Comparison of ENCODE assay signal across 14 cellular contexts in the genomic region with DNA sequence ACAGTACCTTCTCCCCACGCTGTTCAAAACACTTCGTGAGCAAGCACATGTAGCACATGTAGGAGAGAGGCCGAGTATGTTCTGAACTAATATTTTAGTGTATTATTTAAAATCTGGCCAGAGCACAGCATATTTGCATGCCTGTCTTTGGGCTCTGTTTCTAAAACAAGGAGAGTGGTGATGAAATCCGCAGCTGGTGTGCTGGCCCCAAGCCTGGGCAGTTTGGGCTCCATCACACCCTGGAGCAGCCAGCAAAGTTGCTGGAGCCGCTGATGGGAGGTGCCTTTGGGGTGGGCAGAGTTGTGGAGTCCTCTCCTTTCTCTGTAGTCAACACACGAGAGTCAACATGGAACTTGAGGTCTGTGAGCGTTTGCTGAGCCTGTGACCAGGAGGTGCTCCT.
A peak's percentile ranks its signal among the peaks of the same experiment; 100 is the strongest.
DNase-seq lines count a peak whose midpoint lies in the region; ATAC-seq and TF ChIP-seq lines count a peak whose summit lies in the region.
"Had no signal": no experiment of that assay in that cellular context is flagged by ENCODE, and none has a peak within 500 bp of the region (broad histone marks: within the 10 kb centered on the region; RNA-seq: fewer than 3 reads in every experiment).

No MANE protein-coding gene starts in this region.

- H3K36me3 ChIP-seq in uterus (no peaks in the 10 kb centered on the region), Caco-2 (ENCODE audit: control insufficient read depth, insufficient read depth, low read length) (no peaks in the 10 kb centered on the region)

- H3K9me3 ChIP-seq in uterus = no peaks in the 10 kb centered on the region
- H3K9me3 ChIP-seq in Caco-2 = no peaks in the 10 kb centered on the region

- H3K27ac ChIP-seq in uterus = peak overlapping the region in 1 of 2 donors; percentile 54
- H3K27ac ChIP-seq: KMS-11, PC-9 had no signal

- no peak for ATAC-seq in stimulated activated naive CD8-positive, alpha-beta T cell treated with anti-CD3 and anti-CD28 coated beads, Interleukin-15, amount 100 ng/mL, for 72 hours
- ATAC-seq: activated naive CD8-positive, alpha-beta T cell treated with anti-CD3 and anti-CD28 coated beads, Interleukin-2, amount 50 U/mL, for 24 hours had no signal

- H3K36me3 Mint-ChIP-seq in Caco-2 (ENCODE audit: insufficient read depth, unreplicated experiment) = no peaks in the 10 kb centered on the region

- BruUV-seq in Caco-2 (replicated peaks; lab: Mats Ljungman, UMichigan) = no TSS peak

- H3K27me3 ChIP-seq in uterus (no peaks in the 10 kb centered on the region), Caco-2 (replicated peaks; ENCODE audit: control insufficient read depth, insufficient read depth, low read length) (no peaks in the 10 kb centered on the region)

- peaks cover 8% of the 10 kb centered on the region for H3K27me3 Mint-ChIP-seq in stimulated activated naive CD8-positive, alpha-beta T cell treated with anti-CD3 and anti-CD28 coated beads, Interleukin-15, amount 100 ng/mL, for 72 hours
- H3K27me3 Mint-ChIP-seq in Caco-2 (ENCODE audit: insufficient read depth, unreplicated experiment) = peaks cover 6% of the 10 kb centered on the region
- H3K27me3 Mint-ChIP-seq: activated naive CD8-positive, alpha-beta T cell treated with anti-CD3 and anti-CD28 coated beads, Interleukin-2, amount 50 U/mL, for 24 hours had no signal

- no peak for TF ChIP-seq CTCF in uterus (IDR thresholded peaks at IDR 0.05)
- no peak for TF ChIP-seq CTCF in Caco-2 (IDR thresholded peaks at IDR 0.05; ENCODE audit: insufficient read depth in 1 of 2, low read depth in 1 of 2, low read length in 1 of 2, severe bottlenecking in 1 of 2, unreplicated experiment in 1 of 2)

- H3K4me1 Mint-ChIP-seq in stimulated activated naive CD8-positive, alpha-beta T cell treated with anti-CD3 and anti-CD28 coated beads, Interleukin-15, amount 100 ng/mL, for 72 hours = peaks cover 6% of the 10 kb centered on the region
- H3K4me1 Mint-ChIP-seq in Caco-2 (ENCODE audit: low read depth, unreplicated experiment) = no peaks in the 10 kb centered on the region

- H3K4me3 ChIP-seq in uterus = no peak overlapping the region
- no peak overlapping the region for H3K4me3 ChIP-seq in Caco-2 (ENCODE audit: low read depth, low read length)
- H3K4me3 ChIP-seq: PC-9 had no signal

- H3K27ac Mint-ChIP-seq in stimulated activated naive CD8-positive, alpha-beta T cell treated with anti-CD3 and anti-CD28 coated beads, Interleukin-15, amount 100 ng/mL, for 72 hours = no peak overlapping the region
- H3K27ac Mint-ChIP-seq in Caco-2 (ENCODE audit: unreplicated experiment) = no peak overlapping the region
- H3K27ac Mint-ChIP-seq: activated naive CD8-positive, alpha-beta T cell treated with anti-CD3 and anti-CD28 coated beads, Interleukin-2, amount 50 U/mL, for 24 hours had no signal

- H3K9me3 Mint-ChIP-seq in stimulated activated naive CD8-positive, alpha-beta T cell treated with anti-CD3 and anti-CD28 coated beads, Interleukin-15, amount 100 ng/mL, for 72 hours = no peaks in the 10 kb centered on the region
- no peaks in the 10 kb centered on the region for H3K9me3 Mint-ChIP-seq in Caco-2 (ENCODE audit: unreplicated experiment)
- H3K9me3 Mint-ChIP-seq: activated naive CD8-positive, alpha-beta T cell treated with anti-CD3 and anti-CD28 coated beads, Interleukin-2, amount 50 U/mL, for 24 hours; neural crest cell had no signal

- peak; percentile 63 for DNase-seq in RPMI7951 (ENCODE audit: low read depth)
- peak; percentile 79 for DNase-seq in fibroblast of peridontal ligament (ENCODE audit: extremely low read depth)
- peak; percentile 57 for DNase-seq in midbrain (lab: John Stamatoyannopoulos, UW)
- DNase-seq in uterus = peak; percentile 51 to 65
- no peak for DNase-seq in stimulated activated naive CD8-positive, alpha-beta T cell treated with anti-CD3 and anti-CD28 coated beads, Interleukin-15, amount 100 ng/mL, for 72 hours
- DNase-seq in Caco-2 = no peak
- no peak for DNase-seq in NCI-H748 (lab: John Stamatoyannopoulos, UW; ENCODE audit: unreplicated experiment)
- DNase-seq: activated naive CD8-positive, alpha-beta T cell treated with anti-CD3 and anti-CD28 coated beads, Interleukin-2, amount 50 U/mL, for 24 hours; NCI-H2029; PC-9; stimulated activated naive CD4-positive, alpha-beta T cell; T-helper 9 cell had no signal

- no peak overlapping the region for H3K4me3 Mint-ChIP-seq in stimulated activated naive CD8-positive, alpha-beta T cell treated with anti-CD3 and anti-CD28 coated beads, Interleukin-15, amount 100 ng/mL, for 72 hours
- H3K4me3 Mint-ChIP-seq in Caco-2 (ENCODE audit: unreplicated experiment) = no peak overlapping the region
- H3K4me3 Mint-ChIP-seq: activated naive CD8-positive, alpha-beta T cell treated with anti-CD3 and anti-CD28 coated beads, Interleukin-2, amount 50 U/mL, for 24 hours; neural crest cell had no signal

- H3K4me1 ChIP-seq in uterus (peaks cover 9 to 16% of the 10 kb centered on the region in 2 donors), Caco-2 (no peaks in the 10 kb centered on the region)

- CTCF ChIA-PET in Caco-2 (lab: Charles Lee) = interaction anchor here (0.6 kb wide), 1 partner anchor 108 kb away, joined by 3 read pairs; no protein-coding TSS in a partner anchor

- POLR2A ChIA-PET in Caco-2 (lab: Charles Lee) = no interaction called here

- intact Hi-C loops in uterus (cut with DNase I; ENCODE audit: low total_unique reads) (no loop called here), Caco-2 (cut with micrococcal nuclease; ENCODE audit: unreplicated experiment) (no loop called here)

- TF ChIP-seq POLR2A in uterus (IDR thresholded peaks at IDR 0.05) = no peak

Comparison
In these comparisons a context has a peak if more than half of its experiments do, and no peak if none do; other contexts are left out.
1. DNase-seq: peak in RPMI7951 (single experiment), fibroblast of peridontal ligament (single experiment), midbrain (single experiment) and uterus (2 of 2); none in stimulated activated naive CD8-positive, alpha-beta T cell treated with anti-CD3 and anti-CD28 coated beads, Interleukin-15, amount 100 ng/mL, for 72 hours (0 of 2), Caco-2 (0 of 2) and NCI-H748 (single experiment).